ENCODE assay signal across 12 cellular contexts in genomic region chr10:71971311-71971731, GRCh38. TPM values are rescaled to one million over a fixed set of nuclear protein-coding genes. Genes with fewer than 3 reads are reported as not detected.
A peak's percentile ranks its signal among the peaks of the same experiment; 100 is the strongest.
DNase-seq lines count a peak whose midpoint lies in the region; ATAC-seq and TF ChIP-seq lines count a peak whose summit lies in the region.
"Had no signal": no experiment of that assay in that cellular context is flagged by ENCODE, and none has a peak within 500 bp of the region (broad histone marks: within the 10 kb centered on the region; RNA-seq: fewer than 3 reads in every experiment).

No MANE protein-coding gene starts in this region.

- peaks cover 13% of the 10 kb centered on the region for H3K36me3 ChIP-seq in left ventricle myocardium inferior
- H3K36me3 ChIP-seq in esophagus (ENCODE audit: control insufficient read depth in 2 of 2, insufficient read depth in 2 of 2, low read length in 1 of 2), result no peaks in the 10 kb centered on the region
- H3K36me3 ChIP-seq in prostate gland, result no peaks in the 10 kb centered on the region
- H3K36me3 ChIP-seq in upper lobe of right lung, result no peaks in the 10 kb centered on the region

- TF ChIP-seq CTCF in left ventricle myocardium inferior (IDR thresholded peaks at IDR 0.05; ENCODE audit: borderline replicate concordance), result no peak
- no peak for TF ChIP-seq CTCF in prostate gland (IDR thresholded peaks at IDR 0.05)
- TF ChIP-seq CTCF in upper lobe of right lung (IDR thresholded peaks at IDR 0.05), result no peak

- H3K4me3 ChIP-seq in left ventricle myocardium inferior (no peak overlapping the region), right cardiac atrium (ENCODE audit: low read length) (no peak overlapping the region), esophagus (ENCODE audit: low read depth in 1 of 2, low read length in 2 of 2) (no peak overlapping the region), prostate gland (no peak overlapping the region), upper lobe of right lung (no peak overlapping the region)

- H3K27me3 ChIP-seq in left ventricle myocardium inferior (ENCODE audit: low read depth), result no peaks in the 10 kb centered on the region
- H3K27me3 ChIP-seq in right cardiac atrium (ENCODE audit: control insufficient read depth, insufficient read depth), result no peaks in the 10 kb centered on the region
- no peaks in the 10 kb centered on the region for H3K27me3 ChIP-seq in esophagus (ENCODE audit: control insufficient read depth in 1 of 2, insufficient read depth in 2 of 2, low read length in 2 of 2)
- H3K27me3 ChIP-seq in prostate gland (replicated peaks; ENCODE audit: insufficient read depth), result no peaks in the 10 kb centered on the region
- no peaks in the 10 kb centered on the region for H3K27me3 ChIP-seq in upper lobe of right lung

- no peak for DNase-seq in left ventricle myocardium inferior
- DNase-seq in right cardiac atrium, result no peak
- DNase-seq in prostate gland (ENCODE audit: low spot score), result peak; percentile 44
- no peak for DNase-seq in upper lobe of right lung
- DNase-seq in NCI-H1930 (lab: John Stamatoyannopoulos, UW), result no peak
- DNase-seq: activated CD4-positive, CD25-positive, alpha-beta regulatory T cell treated with anti-CD3 and anti-CD28 coated beads, Interleukin-2, amount 50 U/mL, for 72 hours; NCI-H446; stimulated activated naive CD4-positive, alpha-beta T cell; T-cell had no signal

- TF ChIP-seq POLR2A in prostate gland (IDR thresholded peaks at IDR 0.05), result no peak

- H3K9me3 ChIP-seq in left ventricle myocardium inferior (replicated peaks) (no peaks in the 10 kb centered on the region), right cardiac atrium (ENCODE audit: control insufficient read depth, low read length) (no peaks in the 10 kb centered on the region), esophagus (ENCODE audit: control insufficient read depth in 2 of 2, insufficient read depth in 1 of 2, low read depth in 1 of 2, low read length in 1 of 2) (no peaks in the 10 kb centered on the region), prostate gland (no peaks in the 10 kb centered on the region), upper lobe of right lung (no peaks in the 10 kb centered on the region)

- no peak for ATAC-seq in right cardiac atrium
- ATAC-seq in HG02623 (IDR thresholded peaks at IDR 0.05; ENCODE audit: unreplicated experiment), result no peak
- no peak for ATAC-seq in upper lobe of right lung
- no peak for ATAC-seq in HG02678 (IDR thresholded peaks at IDR 0.05; ENCODE audit: unreplicated experiment)
- ATAC-seq: T-cell had no signal

- H3K4me1 ChIP-seq in left ventricle myocardium inferior (peaks cover 100% of the 10 kb centered on the region), right cardiac atrium (ENCODE audit: control insufficient read depth, insufficient read depth, low read length) (peaks cover 53% of the 10 kb centered on the region), esophagus (ENCODE audit: control insufficient read depth in 2 of 2, insufficient read depth in 2 of 2, low read length in 1 of 2) (peaks cover 24 to 42% of the 10 kb centered on the region in 2 donors), prostate gland (replicated peaks) (peaks cover 9% of the 10 kb centered on the region), upper lobe of right lung (peaks cover 13% of the 10 kb centered on the region)

- WGBS in right cardiac atrium, result 54% methylated on average over 13 of the region's 13 CpGs
- 47 to 68% methylated on average over 13 of the region's 13 CpGs for WGBS in esophagus, 2 donors
- 40% methylated on average over 13 of the region's 13 CpGs for WGBS in prostate gland

- H3K27ac ChIP-seq in left ventricle myocardium inferior (replicated peaks), result peak overlapping the region; percentile 51
- no peak overlapping the region for H3K27ac ChIP-seq in right cardiac atrium (ENCODE audit: low read length)
- peak overlapping the region; percentile 11 to 51 for H3K27ac ChIP-seq in esophagus (ENCODE audit: low read depth in 2 of 2, low read length in 1 of 2)
- peak overlapping the region; percentile 78 to 82 for H3K27ac ChIP-seq in prostate gland
- H3K27ac ChIP-seq in upper lobe of right lung, result no peak overlapping the region

- intact Hi-C loops in left ventricle myocardium inferior (cut with micrococcal nuclease), result no loop called here
- intact Hi-C loops in right cardiac atrium (cut with DNase I), result no loop called here
- intact Hi-C loops in prostate gland (cut with DNase I), result no loop called here
- intact Hi-C loops in upper lobe of right lung (cut with DNase I), result no loop called here

RNA-seq across cellular contexts. Expression of gene CHST3, which starts 7.1 kb away (rescaled TPM):
- total RNA-seq in left ventricle myocardium inferior, result 18.0 TPM
- total RNA-seq in right cardiac atrium, result 10 to 100 TPM; 19.8 to 37.0 (median 23.3) TPM
- 14.9 TPM for polyA plus RNA-seq in right cardiac atrium
- 1 to 10 TPM; 2.6 to 3.2 TPM for polyA plus RNA-seq in esophagus
- total RNA-seq in prostate gland, result 100 to 1,000 TPM in 1 of 2 donors, 10 to 100 TPM in 1; 16.5 to 197 TPM
- 15.6 TPM for total RNA-seq in upper lobe of right lung

Comparison
In these comparisons a context has a peak if more than half of its experiments do, and no peak if none do; other contexts are left out.
1. H3K27ac ChIP-seq: peak in left ventricle myocardium inferior (single experiment), esophagus (2 of 2) and prostate gland (2 of 2); none in right cardiac atrium (single experiment) and upper lobe of right lung (single experiment).